Comparison of ENCODE assay signal across 10 cellular contexts in the genomic region with DNA sequence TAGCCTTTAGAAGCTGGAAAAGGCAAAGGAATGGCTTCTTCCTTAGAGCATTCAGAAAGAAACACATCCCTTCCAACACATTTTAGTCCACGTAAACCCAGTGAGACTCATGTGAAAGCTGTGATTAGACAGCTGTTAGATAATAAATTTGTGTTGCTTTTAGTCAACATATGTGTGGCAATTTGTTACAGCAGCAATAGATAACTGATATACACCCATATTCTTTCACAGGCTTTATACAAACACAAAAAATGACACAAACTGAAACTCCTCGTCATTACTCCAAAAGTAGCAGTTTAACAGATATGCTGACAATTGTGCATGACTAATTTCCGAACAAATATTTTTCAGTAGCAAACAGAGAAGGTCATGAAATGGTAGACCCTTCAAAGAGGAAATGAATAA.
DNase-seq lines count a peak whose midpoint lies in the region; ATAC-seq and TF ChIP-seq lines count a peak whose summit lies in the region.
"Had no signal": no experiment of that assay in that cellular context is flagged by ENCODE, and none has a peak within 500 bp of the region (broad histone marks: within the 10 kb centered on the region; RNA-seq: fewer than 3 reads in every experiment).

No MANE protein-coding gene starts in this region.

- TF ChIP-seq CTCF in coronary artery (IDR thresholded peaks at IDR 0.05), result no peak

- ATAC-seq in HG02571 (IDR thresholded peaks at IDR 0.05; ENCODE audit: unreplicated experiment), result peak; percentile 63

- H3K79me2 ChIP-seq in GM23248 (ENCODE audit: insufficient read depth), result peaks cover 5% of the 10 kb centered on the region; the same call in 1 of the 2 replicates

- H3K9me3 ChIP-seq in mesodermal cell (ENCODE audit: control insufficient read depth, low read length), result peaks cover 17% of the 10 kb centered on the region
- no peaks in the 10 kb centered on the region for H3K9me3 ChIP-seq in GM23248 (ENCODE audit: low read depth)

- H3K4me1 ChIP-seq in mesodermal cell (ENCODE audit: control insufficient read depth, insufficient read depth, low read length, poor library complexity, severe bottlenecking) (peaks cover 33% of the 10 kb centered on the region), GM23248 (ENCODE audit: insufficient read depth) (peaks cover 14% of the 10 kb centered on the region)

- no peak overlapping the region for H2AFZ ChIP-seq in GM23248

- H3K27ac ChIP-seq in mesodermal cell (ENCODE audit: low read depth, low read length, severe bottlenecking) (peak overlapping the region; percentile 72), GM23248 (no peak overlapping the region), coronary artery (no peak overlapping the region)

- no peaks in the 10 kb centered on the region for H4K20me1 ChIP-seq in GM23248 (ENCODE audit: insufficient read depth)

- H3K4me2 ChIP-seq in GM23248 (ENCODE audit: unreplicated experiment), result no peak overlapping the region

- H3K4me3 ChIP-seq in mesodermal cell (ENCODE audit: extremely low read depth, insufficient read depth, low read length, poor library complexity, severe bottlenecking) (no peak overlapping the region), GM23248 (no peak overlapping the region), coronary artery (no peak overlapping the region)

- H3K9ac ChIP-seq in GM23248, result no peak overlapping the region

- in situ Hi-C loops in GM23248 (cut with MboI), result no loop called here

- H3K27me3 ChIP-seq in GM23248 (replicated peaks; ENCODE audit: insufficient read depth), result no peaks in the 10 kb centered on the region

- no peaks in the 10 kb centered on the region for H3K9me2 ChIP-seq in GM23248 (ENCODE audit: insufficient read depth)

- DNase-seq in NCI-H146 (lab: John Stamatoyannopoulos, UW) (peak; percentile 22), NCI-H146 treated with DMSO at 0.1 percent for 48 hours (lab: John Stamatoyannopoulos, UW; ENCODE audit: unreplicated experiment) (no peak), NCI-H69 (lab: John Stamatoyannopoulos, UW) (peak; percentile 39), GM23248 (no peak), NK-92 (lab: John Stamatoyannopoulos, UW; ENCODE audit: unreplicated experiment) (no peak), coronary artery (ENCODE audit: low spot score) (no peak)
- DNase-seq: 8988T; activated CD4-positive, CD25-positive, alpha-beta regulatory T cell had no signal

- H3K36me3 ChIP-seq in mesodermal cell (ENCODE audit: control insufficient read depth, insufficient read depth, low read length) (peaks cover 68% of the 10 kb centered on the region), GM23248 (ENCODE audit: low read depth) (peaks cover 29% of the 10 kb centered on the region)

- WGBS in mesodermal cell (ENCODE audit: insufficient coverage in 2 of 2), 2 experiments, result 88 to 100% methylated on average over 1 of the region's 3 CpGs
- WGBS in GM23248 (ENCODE audit: low coverage in 1 of 2, low lambda C conversion rate in 2 of 2, missing lambda C conversion rate in 2 of 2), 2 experiments, result 96 to 100% methylated on average over 3 of the region's 3 CpGs

- H3F3A ChIP-seq in GM23248 (ENCODE audit: insufficient read depth), result peaks cover 27% of the 10 kb centered on the region

Comparison
In these comparisons a context has a peak if more than half of its experiments do, and no peak if none do; other contexts are left out.
1. DNase-seq: peak in NCI-H146 (single experiment) and NCI-H69 (single experiment); none in NCI-H146 treated with DMSO at 0.1 percent for 48 hours (single experiment), GM23248 (single experiment), NK-92 (single experiment) and coronary artery (single experiment).